In the genomic region with DNA sequence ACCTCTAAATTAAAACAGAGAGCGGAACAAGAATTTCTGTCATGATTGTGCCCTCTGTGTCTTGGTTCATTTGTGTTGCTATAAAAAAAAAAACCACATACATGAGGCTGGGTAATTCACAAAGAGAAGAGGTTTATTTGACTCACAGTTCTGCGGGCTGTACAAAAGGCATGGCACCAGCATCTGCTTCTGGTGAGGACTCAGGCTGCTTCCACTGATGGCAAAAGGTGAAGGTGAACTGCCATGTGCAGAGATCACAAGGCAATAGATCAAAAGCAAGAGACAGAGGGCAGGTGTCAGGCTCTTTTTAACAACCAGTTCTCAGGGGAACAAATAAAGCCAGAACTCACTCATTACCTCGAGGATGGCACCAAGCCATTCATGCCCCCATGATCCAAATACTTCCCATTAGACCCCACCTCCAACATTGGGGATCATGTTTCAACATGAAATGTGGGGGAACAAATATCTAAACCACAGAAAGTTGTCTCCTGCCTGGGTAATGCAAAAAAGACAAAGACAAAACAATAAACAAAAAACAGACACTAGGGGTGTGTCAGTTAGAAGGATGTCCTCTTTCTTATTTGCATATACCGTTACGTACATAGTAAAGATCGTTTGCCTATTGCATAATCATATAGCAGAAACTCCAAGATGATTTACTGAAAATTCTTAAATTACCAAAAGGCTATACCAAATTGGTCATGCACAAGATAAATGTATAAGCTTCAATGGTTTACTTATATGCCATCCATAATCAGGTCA, we compare ENCODE assay signal across 16 cellular contexts. TPM values are rescaled to one million over a fixed set of nuclear protein-coding genes. Genes with fewer than 3 reads are reported as not detected.
A peak's percentile ranks its signal among the peaks of the same experiment; 100 is the strongest.
DNase-seq lines count a peak whose midpoint lies in the region; ATAC-seq lines count a peak whose summit lies in the region.
"Had no signal": no experiment of that assay in that cellular context is flagged by ENCODE, and none has a peak within 500 bp of the region (broad histone marks: within the 10 kb centered on the region; RNA-seq: fewer than 3 reads in every experiment).

No MANE protein-coding gene starts in this region.

- peaks cover 74% of the 10 kb centered on the region for H3K4me1 Mint-ChIP-seq in activated naive CD4-positive, alpha-beta T cell treated with anti-CD3 and anti-CD28 coated beads, Interleukin-2, amount 50 U/mL, for 24 hours
- peaks cover 47% of the 10 kb centered on the region for H3K4me1 Mint-ChIP-seq in activated T-helper 17 cell treated with anti-CD3 and anti-CD28 coated beads, Interleukin-2, amount 50 U/mL, for 72 hours
- peaks cover 77% of the 10 kb centered on the region for H3K4me1 Mint-ChIP-seq in stimulated activated memory B cell treated with anti-CD40 and anti-IgM and Interleukin-4, amounts not matched to agents 10 μg/mL and 1 μg/mL and 100 μg/mL, for 72 hours
- H3K4me1 Mint-ChIP-seq: neural crest cell had no signal

- H3K36me3 ChIP-seq in MG63: no peaks in the 10 kb centered on the region

- H3K9me3 ChIP-seq in MG63: no peaks in the 10 kb centered on the region; the same call in 1 of the 2 replicates

- H3K27me3 ChIP-seq in MG63: no peaks in the 10 kb centered on the region
- H3K27me3 ChIP-seq: brain microvascular endothelial cell had no signal

- no peak overlapping the region for H3K4me3 Mint-ChIP-seq in activated naive CD4-positive, alpha-beta T cell treated with anti-CD3 and anti-CD28 coated beads, Interleukin-2, amount 50 U/mL, for 24 hours
- H3K4me3 Mint-ChIP-seq in activated T-helper 17 cell treated with anti-CD3 and anti-CD28 coated beads, Interleukin-2, amount 50 U/mL, for 72 hours: peak overlapping the region; percentile 29
- H3K4me3 Mint-ChIP-seq in stimulated activated memory B cell treated with anti-CD40 and anti-IgM and Interleukin-4, amounts not matched to agents 10 μg/mL and 1 μg/mL and 100 μg/mL, for 72 hours: peak overlapping the region; percentile 0
- H3K4me3 Mint-ChIP-seq: dendritic cell treated with granulocyte-macrophage colony-stimulating factor and Interleukin-4, amounts not matched to agents 40 ng/mL and 50 ng/mL, for 4 days; neural crest cell had no signal

- H3K27me3 Mint-ChIP-seq in activated naive CD4-positive, alpha-beta T cell treated with anti-CD3 and anti-CD28 coated beads, Interleukin-2, amount 50 U/mL, for 24 hours: no peaks in the 10 kb centered on the region
- H3K27me3 Mint-ChIP-seq in activated T-helper 17 cell treated with anti-CD3 and anti-CD28 coated beads, Interleukin-2, amount 50 U/mL, for 72 hours: no peaks in the 10 kb centered on the region
- H3K27me3 Mint-ChIP-seq in stimulated activated memory B cell treated with anti-CD40 and anti-IgM and Interleukin-4, amounts not matched to agents 10 μg/mL and 1 μg/mL and 100 μg/mL, for 72 hours: no peaks in the 10 kb centered on the region
- H3K27me3 Mint-ChIP-seq: dendritic cell treated with granulocyte-macrophage colony-stimulating factor and Interleukin-4, amounts not matched to agents 40 ng/mL and 50 ng/mL, for 4 days had no signal

- peaks cover 24% of the 10 kb centered on the region for H3K36me3 Mint-ChIP-seq in activated naive CD4-positive, alpha-beta T cell treated with anti-CD3 and anti-CD28 coated beads, Interleukin-2, amount 50 U/mL, for 24 hours
- H3K36me3 Mint-ChIP-seq in activated T-helper 17 cell treated with anti-CD3 and anti-CD28 coated beads, Interleukin-2, amount 50 U/mL, for 72 hours (ENCODE audit: low read depth): peaks cover 53% of the 10 kb centered on the region
- H3K36me3 Mint-ChIP-seq in stimulated activated memory B cell treated with anti-CD40 and anti-IgM and Interleukin-4, amounts not matched to agents 10 μg/mL and 1 μg/mL and 100 μg/mL, for 72 hours: peaks cover 75% of the 10 kb centered on the region

- peaks cover 9% of the 10 kb centered on the region for H3K9me3 Mint-ChIP-seq in activated naive CD4-positive, alpha-beta T cell treated with anti-CD3 and anti-CD28 coated beads, Interleukin-2, amount 50 U/mL, for 24 hours
- no peaks in the 10 kb centered on the region for H3K9me3 Mint-ChIP-seq in activated T-helper 17 cell treated with anti-CD3 and anti-CD28 coated beads, Interleukin-2, amount 50 U/mL, for 72 hours
- H3K9me3 Mint-ChIP-seq in stimulated activated memory B cell treated with anti-CD40 and anti-IgM and Interleukin-4, amounts not matched to agents 10 μg/mL and 1 μg/mL and 100 μg/mL, for 72 hours: peaks cover 3% of the 10 kb centered on the region
- H3K9me3 Mint-ChIP-seq: dendritic cell treated with granulocyte-macrophage colony-stimulating factor and Interleukin-4, amounts not matched to agents 40 ng/mL and 50 ng/mL, for 4 days had no signal

- H3K4me3 ChIP-seq in MG63: no peak overlapping the region

- peak; percentile 57 for ATAC-seq in activated T-helper 17 cell treated with anti-CD3 and anti-CD28 coated beads, Interleukin-2, amount 50 U/mL, for 72 hours (replicated peaks)
- ATAC-seq in stimulated activated memory B cell treated with anti-CD40 and anti-IgM and Interleukin-4, amounts not matched to agents 10 μg/mL and 1 μg/mL and 100 μg/mL, for 72 hours: peak; percentile 27
- ATAC-seq: esophagus mucosa had no signal

- peak overlapping the region; percentile 87 for H3K27ac Mint-ChIP-seq in activated naive CD4-positive, alpha-beta T cell treated with anti-CD3 and anti-CD28 coated beads, Interleukin-2, amount 50 U/mL, for 24 hours
- H3K27ac Mint-ChIP-seq in activated T-helper 17 cell treated with anti-CD3 and anti-CD28 coated beads, Interleukin-2, amount 50 U/mL, for 72 hours: peak overlapping the region; percentile 23
- H3K27ac Mint-ChIP-seq in stimulated activated memory B cell treated with anti-CD40 and anti-IgM and Interleukin-4, amounts not matched to agents 10 μg/mL and 1 μg/mL and 100 μg/mL, for 72 hours: peak overlapping the region; percentile 68
- H3K27ac Mint-ChIP-seq: dendritic cell treated with granulocyte-macrophage colony-stimulating factor and Interleukin-4, amounts not matched to agents 40 ng/mL and 50 ng/mL, for 4 days had no signal

- DNase-seq in activated naive CD4-positive, alpha-beta T cell treated with Interleukin-2 at 50 U/mL for 16 hours: no peak
- DNase-seq in MV-4-11 (lab: John Stamatoyannopoulos, UW): peak; percentile 28
- no peak for DNase-seq in MG63
- DNase-seq in inferior parietal cortex (ENCODE audit: extremely low spot score): no peak
- DNase-seq in EL: no peak
- DNase-seq: brain microvascular endothelial cell, glutamatergic neuron, mammary epithelial cell, T1000 had no signal

RNA-seq across cellular contexts. Expression of a gene that starts 17.0 kb away (rescaled TPM):
- total RNA-seq in activated T-helper 17 cell treated with anti-CD3 and anti-CD28 coated beads, Interleukin-2, amount 50 U/mL, for 72 hours: 10 to 100 TPM; 11.2 to 66.1 TPM
- total RNA-seq in MG63 (2014; rRNA removed; shearing (Covaris generic); ENCODE audit: low replicate concordance): not detected in 2 replicates
- total RNA-seq: HT1080 had no signal

RNA-seq across cellular contexts. Expression of a gene that starts 44.5 kb away (rescaled TPM):
- 10 to 100 TPM; 33.4 to 67.8 TPM for total RNA-seq in activated T-helper 17 cell treated with anti-CD3 and anti-CD28 coated beads, Interleukin-2, amount 50 U/mL, for 72 hours
- 8.8 and 12.0 TPM in 2 replicates for total RNA-seq in MG63 (2014; rRNA removed; shearing (Covaris generic); ENCODE audit: low replicate concordance)

Comparison
In these comparisons a context has a peak if more than half of its experiments do, and no peak if none do; other contexts are left out.
1. H3K27ac Mint-ChIP-seq: peak in every context shown above with its lines; median percentile 87 in activated naive CD4-positive, alpha-beta T cell treated with anti-CD3 and anti-CD28 coated beads, Interleukin-2, amount 50 U/mL, for 24 hours; 68 in stimulated activated memory B cell treated with anti-CD40 and anti-IgM and Interleukin-4, amounts not matched to agents 10 μg/mL and 1 μg/mL and 100 μg/mL, for 72 hours; 23 in activated T-helper 17 cell treated with anti-CD3 and anti-CD28 coated beads, Interleukin-2, amount 50 U/mL, for 72 hours.
2. RNA of a gene that starts 17.0 kb away (total RNA-seq): 11.2 to 66.1 TPM in activated T-helper 17 cell treated with anti-CD3 and anti-CD28 coated beads, Interleukin-2, amount 50 U/mL, for 72 hours; not detected in MG63; every median in the first group is over 10 times any median in the second.